30 cellular contexts compared by ENCODE assay signal in the genomic region with DNA sequence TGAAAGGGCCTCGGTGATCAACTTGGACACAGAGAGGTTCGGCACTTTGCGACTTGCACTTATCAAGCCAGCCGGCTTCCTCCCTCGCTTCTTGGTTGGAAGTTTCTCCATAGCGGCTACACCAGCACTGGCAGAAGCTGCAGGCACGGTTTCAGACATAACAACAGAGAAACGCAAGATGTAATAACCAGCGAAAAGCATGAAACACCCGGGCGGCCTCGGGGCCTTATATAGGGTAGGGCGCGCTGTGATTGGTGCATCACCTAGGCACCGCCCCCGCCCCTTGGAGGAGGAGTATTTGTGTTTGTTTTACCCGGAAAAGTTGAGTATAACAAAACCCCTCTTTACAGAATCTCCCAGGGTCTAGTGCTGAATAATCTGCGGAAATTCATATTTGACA.
"Had no signal": no experiment of that assay in that cellular context is flagged by ENCODE, and none has a peak within 500 bp of the region (broad histone marks: within the 10 kb centered on the region; RNA-seq: fewer than 3 reads in every experiment).

No MANE protein-coding gene starts in this region.

- H3K4me2 ChIP-seq: PC-9 had no signal

- H3K36me3 Mint-ChIP-seq: activated naive CD4-positive, alpha-beta T cell treated with anti-CD3 and anti-CD28 coated beads, Interleukin-2, amount 50 U/mL, for 24 hours had no signal

- DNase-seq: activated CD4-positive, alpha-beta T cell treated with anti-CD3 and anti-CD28 coated beads for 1 hour; activated CD4-positive, alpha-beta T cell treated with anti-CD3 and anti-CD28 coated beads for 48 hours; activated CD4-positive, alpha-beta T cell treated with anti-CD3 and anti-CD28 coated beads, Interleukin-2, amount 50 U/mL, for 48 hours; activated CD4-positive, CD25-positive, alpha-beta regulatory T cell; activated CD8-positive, alpha-beta T cell treated with anti-CD3 and anti-CD28 coated beads, Interleukin-2, amount 10 ng/mL, durations not matched to agents 7 days and 5 days; activated gamma-delta T cell; activated naive CD4-positive, alpha-beta T cell treated with Interleukin-2 at 50 U/mL for 16 hours; activated naive CD8-positive, alpha-beta T cell treated with anti-CD3 and anti-CD28 coated beads, Interleukin-2, amount 10 ng/mL, durations not matched to agents 7 days and 5 days; activated T-cell treated with anti-CD3 and anti-CD28 coated beads, Interleukin-2, amount 50 U/mL, for 24 hours; amygdala; NCI-H1092 treated with DMSO at 0.1 percent for 48 hours; NCI-H1417; NCI-H146; NCI-H187; NCI-H2029 treated with DMSO at 0.1 percent for 48 hours; NCI-H2107; NCI-H2171; NCI-H510A; NCI-H526; NCI-H748 treated with DMSO at 0.1 percent for 48 hours; PC-9; SHP77; SJCRH30; T1000; WERI-Rb-1 had no signal

- ATAC-seq: activated CD8-positive, alpha-beta T cell treated with anti-CD3 and anti-CD28 coated beads, Interleukin-2, amount 10 ng/mL, durations not matched to agents 7 days and 5 days had no signal

- H3K36me3 ChIP-seq: ascending aorta, cardiac muscle cell, SJCRH30, WERI-Rb-1 had no signal

- H2AFZ ChIP-seq: PC-9 had no signal

- H3K4me1 ChIP-seq: SJCRH30 had no signal

- H3K9me3 ChIP-seq: ascending aorta, SJCRH30 had no signal

- H3K9me3 Mint-ChIP-seq: activated naive CD4-positive, alpha-beta T cell treated with anti-CD3 and anti-CD28 coated beads, Interleukin-2, amount 50 U/mL, for 24 hours; activated naive CD8-positive, alpha-beta T cell treated with anti-CD3 and anti-CD28 coated beads, Interleukin-2, amount 10 ng/mL, durations not matched to agents 7 days and 5 days; activated T-cell treated with anti-CD3 and anti-CD28 coated beads, Interleukin-2, amount 50 U/mL, for 24 hours; activated T-helper 2 cell treated with anti-CD3 and anti-CD28 coated beads, Interferon-gamma antibody, Interleukin-2, Interleukin-4, amounts not matched to agents 10 μg/mL and 5 μg/mL and 100 μg/mL, durations not matched to agents 14 hours and 24 hours and 36 hours had no signal

- H3K27me3 ChIP-seq: ascending aorta, cardiac muscle cell, SJCRH30 had no signal

- H3K27me3 Mint-ChIP-seq: activated naive CD4-positive, alpha-beta T cell treated with anti-CD3 and anti-CD28 coated beads, Interleukin-2, amount 50 U/mL, for 24 hours; activated naive CD8-positive, alpha-beta T cell treated with anti-CD3 and anti-CD28 coated beads, Interleukin-2, amount 10 ng/mL, durations not matched to agents 7 days and 5 days had no signal

- H3K4me3 ChIP-seq: ascending aorta, cardiac muscle cell, PC-9, SJCRH30, SK-N-MC had no signal

- H3K27ac Mint-ChIP-seq: activated CD8-positive, alpha-beta T cell treated with anti-CD3 and anti-CD28 coated beads, Interleukin-2, amount 10 ng/mL, durations not matched to agents 7 days and 5 days; activated naive CD4-positive, alpha-beta T cell treated with anti-CD3 and anti-CD28 coated beads, Interleukin-2, amount 50 U/mL, for 24 hours; activated naive CD8-positive, alpha-beta T cell treated with anti-CD3 and anti-CD28 coated beads, Interleukin-2, amount 10 ng/mL, durations not matched to agents 7 days and 5 days; activated T-cell treated with anti-CD3 and anti-CD28 coated beads, Interleukin-2, amount 50 U/mL, for 24 hours; activated T-helper 2 cell treated with anti-CD3 and anti-CD28 coated beads, Interferon-gamma antibody, Interleukin-2, Interleukin-4, amounts not matched to agents 10 μg/mL and 5 μg/mL and 100 μg/mL, durations not matched to agents 14 hours and 24 hours and 36 hours had no signal

- H3K4me3 Mint-ChIP-seq: activated CD8-positive, alpha-beta T cell treated with anti-CD3 and anti-CD28 coated beads, Interleukin-2, amount 10 ng/mL, durations not matched to agents 7 days and 5 days; activated naive CD4-positive, alpha-beta T cell treated with anti-CD3 and anti-CD28 coated beads, Interleukin-2, amount 50 U/mL, for 24 hours; activated naive CD8-positive, alpha-beta T cell treated with anti-CD3 and anti-CD28 coated beads, Interleukin-2, amount 10 ng/mL, durations not matched to agents 7 days and 5 days; activated T-cell treated with anti-CD3 and anti-CD28 coated beads, Interleukin-2, amount 50 U/mL, for 24 hours had no signal

- H3K27ac ChIP-seq: ascending aorta, cardiac muscle cell, PC-9, SJCRH30, SK-N-MC, WERI-Rb-1 had no signal
